Comparison of ENCODE assay signal across 1 cellular context in genomic region chr11:12045914-12046635, GRCh38.
TF ChIP-seq lines count a peak whose summit lies in the region.

No MANE protein-coding gene starts in this region.

TF ChIP-seq in SK-N-SH treated with all-trans-retinoic acid at 6 μM for 48 hours, 23 proteins besides CTCF, POLR2A, EP300 and RAD21 (continued from another document):
- TF ChIP-seq, protein P1, sequence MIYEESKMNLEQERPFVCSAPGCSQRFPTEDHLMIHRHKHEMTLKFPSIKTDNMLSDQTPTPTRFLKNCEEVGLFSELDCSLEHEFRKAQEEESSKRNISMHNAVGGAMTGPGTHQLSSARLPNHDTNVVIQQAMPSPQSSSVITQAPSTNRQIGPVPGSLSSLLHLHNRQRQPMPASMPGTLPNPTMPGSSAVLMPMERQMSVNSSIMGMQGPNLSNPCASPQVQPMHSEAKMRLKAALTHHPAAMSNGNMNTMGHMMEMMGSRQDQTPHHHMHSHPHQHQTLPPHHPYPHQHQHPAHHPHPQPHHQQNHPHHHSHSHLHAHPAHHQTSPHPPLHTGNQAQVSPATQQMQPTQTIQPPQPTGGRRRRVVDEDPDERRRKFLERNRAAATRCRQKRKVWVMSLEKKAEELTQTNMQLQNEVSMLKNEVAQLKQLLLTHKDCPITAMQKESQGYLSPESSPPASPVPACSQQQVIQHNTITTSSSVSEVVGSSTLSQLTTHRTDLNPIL (CRISPR knock-in tag; IDR thresholded peaks at IDR 0.05; ENCODE audit: low read depth), result no peak
- TF ChIP-seq, protein P2, sequence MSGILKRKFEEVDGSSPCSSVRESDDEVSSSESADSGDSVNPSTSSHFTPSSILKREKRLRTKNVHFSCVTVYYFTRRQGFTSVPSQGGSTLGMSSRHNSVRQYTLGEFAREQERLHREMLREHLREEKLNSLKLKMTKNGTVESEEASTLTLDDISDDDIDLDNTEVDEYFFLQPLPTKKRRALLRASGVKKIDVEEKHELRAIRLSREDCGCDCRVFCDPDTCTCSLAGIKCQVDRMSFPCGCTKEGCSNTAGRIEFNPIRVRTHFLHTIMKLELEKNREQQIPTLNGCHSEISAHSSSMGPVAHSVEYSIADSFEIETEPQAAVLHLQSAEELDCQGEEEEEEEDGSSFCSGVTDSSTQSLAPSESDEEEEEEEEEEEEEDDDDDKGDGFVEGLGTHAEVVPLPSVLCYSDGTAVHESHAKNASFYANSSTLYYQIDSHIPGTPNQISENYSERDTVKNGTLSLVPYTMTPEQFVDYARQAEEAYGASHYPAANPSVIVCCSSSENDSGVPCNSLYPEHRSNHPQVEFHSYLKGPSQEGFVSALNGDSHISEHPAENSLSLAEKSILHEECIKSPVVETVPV (CRISPR knock-in tag; IDR thresholded peaks at IDR 0.05), result no peak
